Comparison of ENCODE assay signal across 24 cellular contexts in genomic region chr9:107681988-107682387, GRCh38.
DNase-seq lines count a peak whose midpoint lies in the region; ATAC-seq, FAIRE-seq and TF ChIP-seq lines count a peak whose summit lies in the region.
"Had no signal": no experiment of that assay in that cellular context is flagged by ENCODE, and none has a peak within 500 bp of the region (broad histone marks: within the 10 kb centered on the region; RNA-seq: fewer than 3 reads in every experiment).

No MANE protein-coding gene starts in this region.

- H3K27me3 ChIP-seq in H9 (ENCODE audit: insufficient read depth, low read length) (no peaks in the 10 kb centered on the region), H1 (replicated peaks in 1 of 4; ENCODE audit: control insufficient read depth in 3 of 4, extremely low read depth in 1 of 4, insufficient read depth in 3 of 4, low read length in 3 of 4) (no peaks in the 10 kb centered on the region), neural progenitor cell (no peaks in the 10 kb centered on the region), PC-9 (ENCODE audit: insufficient read depth, low read depth) (no peaks in the 10 kb centered on the region)
- H3K27me3 ChIP-seq: BE2C had no signal

- H3K23me2 ChIP-seq in H9 (ENCODE audit: insufficient read length, low read depth, low read length, poor library complexity, severe bottlenecking) (no peaks in the 10 kb centered on the region), H1 (ENCODE audit: low read depth, low read length) (no peaks in the 10 kb centered on the region)

- no peaks in the 10 kb centered on the region; the same call in 1 of the 2 replicates for H3K4me1 ChIP-seq in H9 (ENCODE audit: insufficient read depth, low read length)
- H3K4me1 ChIP-seq in H1 (replicated peaks in 1 of 4; ENCODE audit: control insufficient read depth in 3 of 4, insufficient read depth in 4 of 4, low read length in 3 of 4), result peaks cover 0 to 4% (median 0%) of the 10 kb centered on the region in 4 experiments; a peak in 2 of 7 replicates
- no peaks in the 10 kb centered on the region for H3K4me1 ChIP-seq in neural progenitor cell
- H3K4me1 ChIP-seq in PC-9 (replicated peaks; ENCODE audit: insufficient read depth), result no peaks in the 10 kb centered on the region
- H3K4me1 ChIP-seq: BE2C had no signal

- H3K4me2 ChIP-seq in H9 (ENCODE audit: insufficient read depth, insufficient read length, low read length), result no peak overlapping the region
- no peak overlapping the region for H3K4me2 ChIP-seq in H1 (ENCODE audit: insufficient read depth in 1 of 2, low read depth in 2 of 2, low read length in 2 of 2)
- H3K4me2 ChIP-seq in neural progenitor cell, result no peak overlapping the region
- H3K4me2 ChIP-seq in PC-9, result no peak overlapping the region

- H3T11ph ChIP-seq in H9 (ENCODE audit: low read length), result no peak overlapping the region

- H2BK5ac ChIP-seq in H9 (ENCODE audit: insufficient read length, low read length), result no peak overlapping the region
- no peak overlapping the region for H2BK5ac ChIP-seq in H1 (ENCODE audit: low read depth, low read length)

- no peak for TF ChIP-seq EP300 in H1 (IDR thresholded peaks at IDR 0.05; ENCODE audit: borderline replicate concordance in 1 of 2, low read depth in 2 of 2, low read length in 2 of 2)

- no peak overlapping the region for H3K4me3 ChIP-seq in H1 (ENCODE audit: extremely low read depth in 1 of 4, insufficient read depth in 2 of 4, low read depth in 3 of 4, low read length in 4 of 4)
- H3K4me3 ChIP-seq in neural progenitor cell, result no peak overlapping the region
- no peak overlapping the region for H3K4me3 ChIP-seq in PC-9
- H3K4me3 ChIP-seq: GM23248, HAP-1 had no signal

- POLR2A ChIA-PET in H1 (lab: Charles Lee; ENCODE audit: partially characterized antibody) (no interaction called here), PC-9 (lab: Charles Lee; ENCODE audit: unreplicated experiment) (no interaction called here)

- no peak for ATAC-seq in HG02610 (IDR thresholded peaks at IDR 0.05; ENCODE audit: unreplicated experiment)
- ATAC-seq in activated T-cell treated with anti-CD3 and anti-CD28 coated beads, Interleukin-2, amount 50 U/mL, for 72 hours (replicated peaks in 1 of 2), result no peak
- ATAC-seq in GM19397 (IDR thresholded peaks at IDR 0.05; ENCODE audit: unreplicated experiment), result no peak

- no peak for TF ChIP-seq POLR2A in H1 (IDR thresholded peaks at IDR 0.05; ENCODE audit: control extremely low read depth in 1 of 2, low read depth in 2 of 2, low read length in 2 of 2)

- no peak for FAIRE-seq in H1 (lab: Jason Lieb, UNC)
- FAIRE-seq: A204.1, GM12891, GM19239 had no signal

- H2BK12ac ChIP-seq in H9 (ENCODE audit: insufficient read length, low read depth, low read length), result no peak overlapping the region
- H2BK12ac ChIP-seq in H1 (ENCODE audit: low read depth, low read length), result no peak overlapping the region

- H4K20me1 ChIP-seq in H9 (ENCODE audit: control insufficient read depth, insufficient read depth, insufficient read length) (no peaks in the 10 kb centered on the region), H1 (replicated peaks in 1 of 2; ENCODE audit: control insufficient read depth in 1 of 2, insufficient read depth in 2 of 2, low read length in 2 of 2) (no peaks in the 10 kb centered on the region), neural progenitor cell (ENCODE audit: low read depth) (no peaks in the 10 kb centered on the region), PC-9 (ENCODE audit: insufficient read depth) (no peaks in the 10 kb centered on the region)

- CTCF ChIA-PET in H1 (lab: Charles Lee; ENCODE audit: partially characterized antibody), result interaction anchor here (0.7 to 1.4 kb wide), 3 partner anchors 15 to 747 kb away, joined by 3 read pairs; no protein-coding TSS in a partner anchor
- CTCF ChIA-PET in PC-9 (lab: Charles Lee), result no interaction called here

- H3K4me1 Mint-ChIP-seq in H9, result peaks cover 16 to 18% of the 10 kb centered on the region in 2 experiments
- H3K4me1 Mint-ChIP-seq in neural progenitor cell, result no peaks in the 10 kb centered on the region
- H3K4me1 Mint-ChIP-seq in activated T-cell treated with anti-CD3 and anti-CD28 coated beads, Interleukin-2, amount 50 U/mL, for 72 hours (ENCODE audit: low read depth), result no peaks in the 10 kb centered on the region
- H3K4me1 Mint-ChIP-seq: CD4-positive, CD25-positive, alpha-beta regulatory T cell; CD8-positive, alpha-beta memory T cell had no signal

- H2BK15ac ChIP-seq in H9 (ENCODE audit: low read depth, low read length) (no peak overlapping the region), H1 (ENCODE audit: low read length) (no peak overlapping the region)

- H3K9me3 Mint-ChIP-seq in H9, result no peaks in the 10 kb centered on the region
- H3K9me3 Mint-ChIP-seq in neural progenitor cell, result no peaks in the 10 kb centered on the region
- H3K9me3 Mint-ChIP-seq in activated T-cell treated with anti-CD3 and anti-CD28 coated beads, Interleukin-2, amount 50 U/mL, for 72 hours, result peaks cover 0 to 1% of the 10 kb centered on the region in 2 donors

- H3K18ac ChIP-seq in H9 (ENCODE audit: insufficient read length, low read depth, low read length) (no peak overlapping the region), H1 (ENCODE audit: extremely low read depth, low read length) (peak overlapping the region; percentile 32; the same call in 1 of the 2 replicates)

- no peak overlapping the region for H4K91ac ChIP-seq in H9 (ENCODE audit: insufficient read length, low read depth, low read length)
- H4K91ac ChIP-seq in H1 (replicated peaks; ENCODE audit: insufficient read length, low read length), result no peak overlapping the region

- H3K36me3 Mint-ChIP-seq in H9 (ENCODE audit: insufficient read depth in 1 of 3, low read depth in 3 of 3) (no peaks in the 10 kb centered on the region), neural progenitor cell (no peaks in the 10 kb centered on the region)
- peaks cover 0 to 3% of the 10 kb centered on the region in 2 donors for H3K36me3 Mint-ChIP-seq in activated T-cell treated with anti-CD3 and anti-CD28 coated beads, Interleukin-2, amount 50 U/mL, for 72 hours (ENCODE audit: insufficient read depth in 2 of 2)
- H3K36me3 Mint-ChIP-seq: CD4-positive, CD25-positive, alpha-beta regulatory T cell; CD8-positive, alpha-beta memory T cell had no signal

- no peaks in the 10 kb centered on the region for H3K9me2 ChIP-seq in PC-9 (ENCODE audit: insufficient read depth)

- H3K27me3 Mint-ChIP-seq in H9 (ENCODE audit: low read depth), result no peaks in the 10 kb centered on the region; the same call in none of the 2 replicates
- peaks cover 2% of the 10 kb centered on the region for H3K27me3 Mint-ChIP-seq in neural progenitor cell (ENCODE audit: insufficient read depth, low read depth)
- H3K27me3 Mint-ChIP-seq in activated T-cell treated with anti-CD3 and anti-CD28 coated beads, Interleukin-2, amount 50 U/mL, for 72 hours (ENCODE audit: low read depth), result no peaks in the 10 kb centered on the region
- H3K27me3 Mint-ChIP-seq: CD4-positive, CD25-positive, alpha-beta regulatory T cell had no signal

- no peak overlapping the region for H2BK20ac ChIP-seq in H9 (ENCODE audit: low read depth, low read length, poor library complexity, severe bottlenecking)
- H2BK20ac ChIP-seq in H1 (ENCODE audit: low read length), result peak overlapping the region; percentile 48; the same call in 1 of the 2 replicates

- no peak overlapping the region for H3K27ac ChIP-seq in H9 (ENCODE audit: insufficient read length, low read depth, low read length)
- no peak overlapping the region for H3K27ac ChIP-seq in H1 (ENCODE audit: low read depth, low read length)
- no peak overlapping the region for H3K27ac ChIP-seq in neural progenitor cell
- H3K27ac ChIP-seq in PC-9, result no peak overlapping the region
- H3K27ac ChIP-seq: GM23248, HL-60 had no signal

- H3K23ac ChIP-seq in H9 (ENCODE audit: insufficient read length, low read depth, low read length) (no peak overlapping the region), H1 (ENCODE audit: insufficient read length) (no peak overlapping the region)

- H4K5ac ChIP-seq in H9 (ENCODE audit: insufficient read length, low read depth, low read length) (no peak overlapping the region), H1 (ENCODE audit: insufficient read length, low read depth, low read length) (no peak overlapping the region)

- H3K4ac ChIP-seq in H9 (ENCODE audit: low read depth, low read length) (no peak overlapping the region), H1 (replicated peaks; ENCODE audit: insufficient read length, low read depth, low read length) (no peak overlapping the region)

- H3K9ac ChIP-seq in H9 (ENCODE audit: extremely low read depth, insufficient read length, low read length), result no peak overlapping the region
- no peak overlapping the region for H3K9ac ChIP-seq in H1 (replicated peaks in 1 of 4; ENCODE audit: extremely low read depth in 1 of 4, low read depth in 3 of 4, low read length in 3 of 4)
- H3K9ac ChIP-seq in neural progenitor cell, result no peak overlapping the region
- H3K9ac ChIP-seq: GM23248 had no signal

- H3K4me3 Mint-ChIP-seq in H9 (no peak overlapping the region), neural progenitor cell (no peak overlapping the region)
- no peak overlapping the region for H3K4me3 Mint-ChIP-seq in activated T-cell treated with anti-CD3 and anti-CD28 coated beads, Interleukin-2, amount 50 U/mL, for 72 hours
- H3K4me3 Mint-ChIP-seq: CD4-positive, CD25-positive, alpha-beta regulatory T cell; CD8-positive, alpha-beta memory T cell had no signal

- no peaks in the 10 kb centered on the region for H3K79me1 ChIP-seq in H9 (ENCODE audit: insufficient read depth, low read depth, low read length, poor library complexity, severe bottlenecking)
- H3K79me1 ChIP-seq in H1 (ENCODE audit: low read depth, low read length), result no peaks in the 10 kb centered on the region

- H3K27ac Mint-ChIP-seq in H9 (peak overlapping the region in 1 of 3 experiments; percentile 21; a peak in 2 of 7 replicates), neural progenitor cell (no peak overlapping the region)
- H3K27ac Mint-ChIP-seq in activated T-cell treated with anti-CD3 and anti-CD28 coated beads, Interleukin-2, amount 50 U/mL, for 72 hours, result no peak overlapping the region
- H3K27ac Mint-ChIP-seq: CD4-positive, CD25-positive, alpha-beta regulatory T cell; CD8-positive, alpha-beta memory T cell had no signal

- H2BK120ac ChIP-seq in H9 (ENCODE audit: low read depth, low read length, poor library complexity, severe bottlenecking) (no peak overlapping the region), H1 (replicated peaks; ENCODE audit: low read depth, low read length) (no peak overlapping the region)

- DNase-seq in H9 (peak; percentile 41), H1 (ENCODE audit: low read depth in 1 of 2, low spot score in 2 of 2) (no peak), iPS-NIHi11 (ENCODE audit: low spot score) (peak; percentile 28), neural progenitor cell (ENCODE audit: low spot score) (peak; percentile 13), PC-9 (no peak)
- DNase-seq in activated T-cell treated with anti-CD3 and anti-CD28 coated beads, Interleukin-2, amount 50 U/mL, for 72 hours, result no peak
- DNase-seq: ACHN; BE2C; C1 segment of cervical spinal cord; CD4-positive, CD25-positive, alpha-beta regulatory T cell; CD8-positive, alpha-beta memory T cell; COR-L47; DMS 273 treated with DMSO at 0.1 percent for 48 hours; DMS53; DND-41; EL; GM23248 had no signal

- H3K56ac ChIP-seq in H9 (ENCODE audit: insufficient read length, low read depth, low read length) (no peak overlapping the region), H1 (replicated peaks; ENCODE audit: insufficient read length, low read depth, low read length) (no peak overlapping the region)

- no CpG with 5 or more reads among the region's 4 CpGs for WGBS in H9 (ENCODE audit: extremely low coverage, insufficient read length, low lambda C conversion rate)
- WGBS in H1 (ENCODE audit: extremely low coverage in 1 of 2, insufficient coverage in 1 of 2, insufficient read length in 1 of 2, insufficient replicate concordance in 2 of 2, low coverage in 1 of 2, low lambda C conversion rate in 2 of 2, missing lambda C conversion rate in 1 of 2), 2 experiments, result 82% methylated on average over 4 of the region's 4 CpGs; no CpG with 5 or more reads in 1 of the 2 experiments

- no peaks in the 10 kb centered on the region for H3K36me3 ChIP-seq in H1 (ENCODE audit: control insufficient read depth in 2 of 4, insufficient read depth in 4 of 4, low read length in 3 of 4)
- H3K36me3 ChIP-seq in neural progenitor cell, result no peaks in the 10 kb centered on the region
- no peaks in the 10 kb centered on the region for H3K36me3 ChIP-seq in PC-9 (ENCODE audit: low read depth)
- H3K36me3 ChIP-seq: BE2C, HAP-1 had no signal

- TF ChIP-seq CTCF in H9 (conservative IDR thresholded peaks at IDR 0.05) (no peak), H1 (IDR thresholded peaks at IDR 0.05; ENCODE audit: control extremely low read depth in 1 of 3, insufficient read depth in 1 of 3, low read depth in 1 of 3, low read length in 3 of 3) (no peak), neural progenitor cell (IDR thresholded peaks at IDR 0.05) (no peak), PC-9 (conservative IDR thresholded peaks at IDR 0.05) (no peak)

- no peaks in the 10 kb centered on the region for H3K9me3 ChIP-seq in H9 (ENCODE audit: control insufficient read depth, low read depth, low read length)
- no peaks in the 10 kb centered on the region for H3K9me3 ChIP-seq in H1 (ENCODE audit: insufficient read depth in 2 of 2, low read depth in 1 of 2, low read length in 1 of 2)
- H3K9me3 ChIP-seq in neural progenitor cell (ENCODE audit: low read depth), result no peaks in the 10 kb centered on the region
- no peaks in the 10 kb centered on the region for H3K9me3 ChIP-seq in PC-9 (ENCODE audit: insufficient read depth, low read depth)
- H3K9me3 ChIP-seq: BE2C, HAP-1 had no signal

- intact Hi-C loops in PC-9 (cut with micrococcal nuclease; ENCODE audit: unreplicated experiment), result no loop called here

- H3F3A ChIP-seq in neural progenitor cell (ENCODE audit: low read depth) (no peaks in the 10 kb centered on the region), PC-9 (ENCODE audit: insufficient read depth, low read depth) (no peaks in the 10 kb centered on the region)

- TF ChIP-seq RAD21 in H1 (IDR thresholded peaks at IDR 0.05 in 1 of 2, conservative IDR thresholded peaks at IDR 0.05 in 1 of 2; ENCODE audit: low read depth in 2 of 2, low read length in 2 of 2), result peak; percentile 9 to 12; a peak in 1 of 4 replicates

- H2AK5ac ChIP-seq in H9 (ENCODE audit: insufficient read length, low read length), result no peak overlapping the region
- H2AK5ac ChIP-seq in H1 (ENCODE audit: low read depth, low read length), result no peak overlapping the region

- H3K79me2 ChIP-seq in H9 (ENCODE audit: insufficient read depth, low read length), result no peaks in the 10 kb centered on the region
- no peaks in the 10 kb centered on the region for H3K79me2 ChIP-seq in H1 (ENCODE audit: control insufficient read depth in 1 of 2, insufficient read depth in 2 of 2, low read length in 2 of 2)
- H3K79me2 ChIP-seq in neural progenitor cell (ENCODE audit: low read depth), result no peaks in the 10 kb centered on the region
- no peaks in the 10 kb centered on the region for H3K79me2 ChIP-seq in PC-9 (ENCODE audit: low read depth)

- BruUV-seq in PC-9 (replicated peaks; lab: Mats Ljungman, UMichigan), result no TSS peak

- H3K14ac ChIP-seq in H9 (ENCODE audit: insufficient read depth, low read length), result no peak overlapping the region
- H3K14ac ChIP-seq in H1 (ENCODE audit: insufficient read length), result no peak overlapping the region

- H2AFZ ChIP-seq in H9 (ENCODE audit: low read length) (no peak overlapping the region), H1 (ENCODE audit: low read length) (peak overlapping the region; percentile 85), neural progenitor cell (replicated peaks) (no peak overlapping the region), PC-9 (no peak overlapping the region)
- H2AFZ ChIP-seq: GM23248 had no signal

- H4K8ac ChIP-seq in H9 (replicated peaks; ENCODE audit: insufficient read length, low read depth, low read length) (no peak overlapping the region), H1 (ENCODE audit: extremely low read depth, insufficient read depth, low read length) (no peak overlapping the region; the same call in 1 of the 2 replicates)

Comparison
In these comparisons a context has a peak if more than half of its experiments do, and no peak if none do; other contexts are left out.
1. DNase-seq: peak in H9 (single experiment), iPS-NIHi11 (single experiment) and neural progenitor cell (single experiment); none in H1 (0 of 2), PC-9 (0 of 2) and activated T-cell treated with anti-CD3 and anti-CD28 coated beads, Interleukin-2, amount 50 U/mL, for 72 hours (0 of 2).